Comparison of ENCODE assay signal across 9 cellular contexts in the genomic region with DNA sequence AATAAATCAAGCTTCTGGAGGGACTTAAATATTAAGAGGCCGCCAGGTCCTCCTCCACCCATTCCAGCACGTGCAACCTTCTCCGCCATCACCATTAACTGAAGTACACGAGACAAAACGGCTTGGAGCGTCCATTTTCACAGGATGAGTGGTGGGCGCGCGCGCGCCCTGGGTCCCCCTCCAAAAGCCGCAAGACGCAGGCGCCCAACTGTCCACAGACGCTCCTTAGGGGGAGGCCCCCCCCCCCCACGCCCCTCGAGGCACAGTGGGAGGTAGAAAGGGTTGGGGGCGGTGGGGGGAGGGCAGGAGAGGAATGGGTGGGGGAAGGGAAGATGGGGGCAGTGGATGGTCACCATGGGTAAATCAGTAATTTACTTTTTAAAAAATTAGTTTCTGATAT. TPM values are rescaled to one million over a fixed set of nuclear protein-coding genes. Genes with fewer than 3 reads are reported as not detected.
"Had no signal": no experiment of that assay in that cellular context is flagged by ENCODE, and none has a peak within 500 bp of the region (broad histone marks: within the 10 kb centered on the region; RNA-seq: fewer than 3 reads in every experiment).

No MANE protein-coding gene starts in this region.

- DNase-seq: GM23248, GOT3, H7, H9, HCEC 1CT, HFFc6 had no signal

- H3K9ac ChIP-seq: GM23248 had no signal

- H3K27ac ChIP-seq: GM23248 had no signal

- H3K27ac Mint-ChIP-seq: H9, HFFc6 had no signal

- H3K4me3 ChIP-seq: GM23248, HAP-1 had no signal

- H3K4me3 Mint-ChIP-seq: H9, HFFc6 had no signal

- ATAC-seq: HCT116 had no signal

- H3K36me3 ChIP-seq: HAP-1 had no signal

- H3K9me3 ChIP-seq: HAP-1 had no signal

- H2AFZ ChIP-seq: GM23248 had no signal

- FAIRE-seq: H54 had no signal

- H3K9me3 Mint-ChIP-seq: H9, HFFc6 had no signal

RNA-seq across cellular contexts. Expression of a gene that starts 34.3 kb away (rescaled TPM):
- total RNA-seq: GM23248, H7, HFFc6 had no signal
- polyA plus RNA-seq: GM23248 had no signal
